In the genomic region with DNA sequence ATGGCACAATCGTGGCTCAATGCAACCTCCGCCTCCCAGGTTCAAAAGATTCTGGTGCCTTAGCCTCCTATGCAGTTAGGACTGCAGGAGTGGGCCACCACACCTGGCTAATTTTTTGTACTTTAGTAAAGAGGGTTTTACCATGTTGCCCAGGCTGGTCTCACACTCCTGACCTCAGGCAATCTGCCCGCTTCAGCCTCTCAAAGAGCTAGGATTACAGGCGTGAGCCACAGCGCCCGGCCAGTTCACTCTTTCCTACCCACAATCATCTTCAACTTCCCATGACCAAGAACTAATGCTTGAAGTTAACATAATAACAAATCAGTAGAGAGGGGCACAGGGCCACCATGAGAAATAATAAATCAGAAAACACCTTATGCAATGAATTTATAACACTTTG, we compare ENCODE assay signal across 1 cellular context.
A peak's percentile ranks its signal among the peaks of the same experiment; 100 is the strongest.
TF ChIP-seq lines count a peak whose summit lies in the region.

No MANE protein-coding gene starts in this region.

TF ChIP-seq in HepG2, 621 proteins besides CTCF, POLR2A, EP300 and RAD21:
- TF ChIP-seq MAFK (conservative IDR thresholded peaks at IDR 0.05 in 1 of 2, IDR thresholded peaks at IDR 0.05 in 1 of 2; ENCODE audit: low read length in 2 of 2) (no peak), ZNF263 (CRISPR knock-in tag; IDR thresholded peaks at IDR 0.05) (0 out of 2 replicates have a peak, but pooled peaks have one; percentile 20), FOXC1 (CRISPR knock-in tag; IDR thresholded peaks at IDR 0.05; ENCODE audit: borderline replicate concordance) (0 out of 2 replicates have a peak, but pooled peaks have one; percentile 26), RBM22 (optimal IDR thresholded peaks at IDR 0.05; ENCODE audit: low read length) (peak; percentile 80)
- TF ChIP-seq, protein P1, sequence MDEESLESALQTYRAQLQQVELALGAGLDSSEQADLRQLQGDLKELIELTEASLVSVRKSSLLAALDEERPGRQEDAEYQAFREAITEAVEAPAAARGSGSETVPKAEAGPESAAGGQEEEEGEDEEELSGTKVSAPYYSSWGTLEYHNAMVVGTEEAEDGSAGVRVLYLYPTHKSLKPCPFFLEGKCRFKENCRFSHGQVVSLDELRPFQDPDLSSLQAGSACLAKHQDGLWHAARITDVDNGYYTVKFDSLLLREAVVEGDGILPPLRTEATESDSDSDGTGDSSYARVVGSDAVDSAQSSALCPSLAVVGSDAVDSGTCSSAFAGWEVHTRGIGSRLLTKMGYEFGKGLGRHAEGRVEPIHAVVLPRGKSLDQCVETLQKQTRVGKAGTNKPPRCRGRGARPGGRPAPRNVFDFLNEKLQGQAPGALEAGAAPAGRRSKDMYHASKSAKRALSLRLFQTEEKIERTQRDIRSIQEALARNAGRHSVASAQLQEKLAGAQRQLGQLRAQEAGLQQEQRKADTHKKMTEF (CRISPR knock-in tag; IDR thresholded peaks at IDR 0.05) = 0 out of 2 replicates have a peak, but pooled peaks have one; percentile 6
